ENCODE assay signal across 18 cellular contexts in genomic region chr6:109521100-109521499, GRCh38.
"Had no signal": no experiment of that assay in that cellular context is flagged by ENCODE, and none has a peak within 500 bp of the region (broad histone marks: within the 10 kb centered on the region; RNA-seq: fewer than 3 reads in every experiment).

No MANE protein-coding gene starts in this region.

- H3K9me3 Mint-ChIP-seq: type B pancreatic cell had no signal

- H3K36me3 Mint-ChIP-seq: type B pancreatic cell had no signal

- H3K27ac Mint-ChIP-seq: activated CD4-positive, alpha-beta memory T cell treated with anti-CD3 and anti-CD28 coated beads for 36 hours; activated naive CD8-positive, alpha-beta T cell treated with anti-CD3 and anti-CD28 coated beads for 36 hours; memory B cell; naive B cell; stimulated activated naive CD8-positive, alpha-beta T cell treated with anti-CD3 and anti-CD28 coated beads, Interleukin-15, amount 100 ng/mL, for 72 hours; T-cell; type B pancreatic cell had no signal

- H3K4me3 Mint-ChIP-seq: activated CD4-positive, alpha-beta memory T cell treated with anti-CD3 and anti-CD28 coated beads for 36 hours; activated naive CD8-positive, alpha-beta T cell treated with anti-CD3 and anti-CD28 coated beads for 36 hours; memory B cell; naive B cell; stimulated activated naive CD8-positive, alpha-beta T cell treated with anti-CD3 and anti-CD28 coated beads, Interleukin-15, amount 100 ng/mL, for 72 hours; T-cell; type B pancreatic cell had no signal

- DNase-seq: activated CD4-positive, alpha-beta memory T cell treated with anti-CD3 and anti-CD28 coated beads for 36 hours; activated CD4-positive, alpha-beta T cell treated with anti-CD3 and anti-CD28 coated beads for 1 hour; activated naive CD4-positive, alpha-beta T cell; activated naive CD8-positive, alpha-beta T cell treated with anti-CD3 and anti-CD28 coated beads for 36 hours; activated T-cell treated with anti-CD3 and anti-CD28 coated beads for 4 hours; amygdala; foreskin fibroblast; mucosa of descending colon; naive B cell; ovary; right lobe of liver; small intestine; stimulated activated CD4-positive, alpha-beta T cell treated with anti-CD3 and anti-CD28 coated beads, Interleukin-15, amount 100 ng/mL, for 24 hours; stimulated activated CD4-positive, alpha-beta T cell treated with anti-CD3 and anti-CD28 coated beads, Interleukin-2, amount 100 ng/mL, for 48 hours; stimulated activated naive CD8-positive, alpha-beta T cell treated with anti-CD3 and anti-CD28 coated beads, Interleukin-15, amount 100 ng/mL, for 72 hours; T-cell had no signal

- H3K27me3 Mint-ChIP-seq: activated CD4-positive, alpha-beta memory T cell treated with anti-CD3 and anti-CD28 coated beads for 36 hours; activated naive CD8-positive, alpha-beta T cell treated with anti-CD3 and anti-CD28 coated beads for 36 hours; memory B cell; naive B cell; stimulated activated naive CD8-positive, alpha-beta T cell treated with anti-CD3 and anti-CD28 coated beads, Interleukin-15, amount 100 ng/mL, for 72 hours; T-cell; type B pancreatic cell had no signal
